ENCODE assay signal across 15 cellular contexts in the genomic region with DNA sequence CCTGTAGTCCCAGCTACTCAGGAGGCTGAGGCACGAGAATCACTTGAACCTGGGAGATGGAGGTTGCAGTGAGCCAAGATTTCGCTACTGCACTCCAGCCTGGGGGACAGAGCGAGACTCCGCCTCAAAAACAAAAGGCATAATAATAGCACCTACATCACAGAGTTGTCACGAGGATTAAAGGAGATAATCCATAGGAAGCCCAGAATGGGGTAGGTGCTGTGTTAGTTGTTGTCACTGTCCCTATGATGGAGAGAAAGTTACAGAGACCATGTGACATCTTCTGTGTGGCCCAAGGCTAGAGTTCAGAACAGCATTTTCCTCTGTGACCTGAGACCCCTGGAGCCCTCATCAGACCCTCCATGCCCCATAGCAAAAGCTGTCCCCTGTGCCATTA. TPM values are rescaled to one million over a fixed set of nuclear protein-coding genes. Genes with fewer than 3 reads are reported as not detected.
"Had no signal": no experiment of that assay in that cellular context is flagged by ENCODE, and none has a peak within 500 bp of the region (broad histone marks: within the 10 kb centered on the region; RNA-seq: fewer than 3 reads in every experiment).

No MANE protein-coding gene starts in this region.

RNA-seq across cellular contexts. Expression of gene CELA2A, which starts 7.4 kb away (rescaled TPM):
- total RNA-seq: activated CD4-positive, alpha-beta memory T cell treated with anti-CD3 and anti-CD28 coated beads, Interleukin-2, amount 10 ng/mL, durations not matched to agents 7 days and 5 days; activated CD4-positive, alpha-beta T cell treated with anti-CD3 and anti-CD28 coated beads for 36 hours; activated CD4-positive, alpha-beta T cell treated with anti-CD3 and anti-CD28 coated beads, Interleukin-2, amount 10 ng/mL, durations not matched to agents 7 days and 5 days; activated CD8-positive, alpha-beta memory T cell treated with anti-CD3 and anti-CD28 coated beads, Interleukin-2, amount 10 ng/mL, durations not matched to agents 7 days and 5 days; activated CD8-positive, alpha-beta T cell treated with anti-CD3 and anti-CD28 coated beads, Interleukin-2, amount 10 ng/mL, durations not matched to agents 7 days and 5 days; activated naive CD8-positive, alpha-beta T cell treated with anti-CD3 and anti-CD28 coated beads, Interleukin-2, amount 10 ng/mL, durations not matched to agents 7 days and 5 days; activated T-helper 2 cell treated with anti-CD3 and anti-CD28 coated beads, Interferon-gamma antibody, Interleukin-2, Interleukin-4, amounts not matched to agents 10 μg/mL and 5 μg/mL and 100 μg/mL, durations not matched to agents 14 hours and 24 hours and 36 hours; ascending aorta; breast epithelium; cardiac septum; cerebellum; T-helper 1 cell treated with Interleukin-12 subunit alpha and Interleukin-12 subunit beta and Interleukin-4 antibody, amounts not matched to agents 30 ng/mL and 1 ng/mL, for 36 hours; T-helper 17 cell; T-helper 2 cell treated with Interferon-gamma antibody and Interleukin-4, amounts not matched to agents 100 ng/mL and 5 ng/mL, for 36 hours had no signal

RNA-seq across cellular contexts. Expression of gene CELA2B, which starts 12.0 kb away (rescaled TPM):
- total RNA-seq: activated CD4-positive, alpha-beta memory T cell treated with anti-CD3 and anti-CD28 coated beads, Interleukin-2, amount 10 ng/mL, durations not matched to agents 7 days and 5 days; activated CD4-positive, alpha-beta T cell treated with anti-CD3 and anti-CD28 coated beads for 36 hours; activated CD4-positive, alpha-beta T cell treated with anti-CD3 and anti-CD28 coated beads, Interleukin-2, amount 10 ng/mL, durations not matched to agents 7 days and 5 days; activated CD8-positive, alpha-beta memory T cell treated with anti-CD3 and anti-CD28 coated beads, Interleukin-2, amount 10 ng/mL, durations not matched to agents 7 days and 5 days; activated CD8-positive, alpha-beta T cell treated with anti-CD3 and anti-CD28 coated beads, Interleukin-2, amount 10 ng/mL, durations not matched to agents 7 days and 5 days; activated naive CD8-positive, alpha-beta T cell treated with anti-CD3 and anti-CD28 coated beads, Interleukin-2, amount 10 ng/mL, durations not matched to agents 7 days and 5 days; activated T-helper 2 cell treated with anti-CD3 and anti-CD28 coated beads, Interferon-gamma antibody, Interleukin-2, Interleukin-4, amounts not matched to agents 10 μg/mL and 5 μg/mL and 100 μg/mL, durations not matched to agents 14 hours and 24 hours and 36 hours; ascending aorta; breast epithelium; cardiac septum; cerebellum; T-helper 1 cell treated with Interleukin-12 subunit alpha and Interleukin-12 subunit beta and Interleukin-4 antibody, amounts not matched to agents 30 ng/mL and 1 ng/mL, for 36 hours; T-helper 17 cell; T-helper 2 cell treated with Interferon-gamma antibody and Interleukin-4, amounts not matched to agents 100 ng/mL and 5 ng/mL, for 36 hours; WTC11 had no signal

RNA-seq across cellular contexts. Expression of gene CTRC, which starts 25.7 kb away (rescaled TPM):
- total RNA-seq: activated CD4-positive, alpha-beta T cell treated with anti-CD3 and anti-CD28 coated beads for 36 hours; activated CD8-positive, alpha-beta T cell treated with anti-CD3 and anti-CD28 coated beads, Interleukin-2, amount 10 ng/mL, durations not matched to agents 7 days and 5 days; ascending aorta; cardiac septum; cerebellum had no signal
